ENCODE assay signal across 16 cellular contexts in the genomic region with DNA sequence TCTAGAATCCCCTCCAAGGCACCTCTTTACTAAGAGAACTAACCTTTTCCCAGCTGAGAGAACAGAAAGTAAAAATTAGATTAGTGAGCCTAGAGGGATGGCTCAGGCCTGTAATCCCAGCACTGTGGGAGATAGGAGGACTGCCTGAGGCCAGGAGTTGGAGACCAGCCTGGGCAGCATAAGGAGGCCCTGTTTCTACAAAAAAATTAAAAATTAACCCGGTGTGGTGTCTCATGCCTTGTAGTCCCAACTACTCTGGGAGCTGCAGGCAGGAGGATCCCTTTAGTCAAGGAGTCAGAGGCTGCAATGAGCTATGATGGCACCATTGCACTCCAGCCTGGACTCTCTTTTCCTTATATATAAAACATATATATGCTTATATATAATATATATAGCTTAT.
"Had no signal": no experiment of that assay in that cellular context is flagged by ENCODE, and none has a peak within 500 bp of the region (broad histone marks: within the 10 kb centered on the region; RNA-seq: fewer than 3 reads in every experiment).

No MANE protein-coding gene starts in this region.

- DNase-seq: activated CD4-positive, alpha-beta T cell treated with anti-CD3 and anti-CD28 coated beads for 4 hours; activated CD8-positive, alpha-beta memory T cell treated with anti-CD3 and anti-CD28 coated beads, Interleukin-2, amount 50 U/mL, for 4 hours; activated CD8-positive, alpha-beta T cell treated with anti-CD3 and anti-CD28 coated beads for 36 hours; activated gamma-delta T cell treated with Interleukin-2 at 50 U/mL for 16 hours; activated naive CD4-positive, alpha-beta T cell treated with anti-CD3 and anti-CD28 coated beads, Interleukin-2, amount 10 ng/mL, durations not matched to agents 7 days and 5 days; activated naive CD8-positive, alpha-beta T cell treated with anti-CD3 and anti-CD28 coated beads for 36 hours; activated T-cell treated with anti-CD3 and anti-CD28 coated beads, Interleukin-2, amount 50 U/mL, for 72 hours; brain microvascular endothelial cell; NCI-H1048; NCI-H1417; NCI-H1930; NCI-H524; PC-3; SHP77 treated with DMSO at 0.1 percent for 48 hours had no signal

- ATAC-seq: activated CD4-positive, CD25-positive, alpha-beta regulatory T cell treated with anti-CD3 and anti-CD28 coated beads, Interleukin-2, amount 50 U/mL, for 24 hours; activated CD8-positive, alpha-beta T cell treated with anti-CD3 and anti-CD28 coated beads for 36 hours; activated T-cell treated with anti-CD3 and anti-CD28 coated beads, Interleukin-2, amount 50 U/mL, for 72 hours; PC-3 had no signal

- H3K27ac ChIP-seq: brain microvascular endothelial cell, cardiac muscle cell had no signal
